8 cellular contexts compared by ENCODE assay signal in genomic region chr17:8223356-8224063, GRCh38. TPM values are rescaled to one million over a fixed set of nuclear protein-coding genes. Genes with fewer than 3 reads are reported as not detected.
DNase-seq lines count a peak whose midpoint lies in the region; ATAC-seq, FAIRE-seq and TF ChIP-seq lines count a peak whose summit lies in the region.

No MANE protein-coding gene starts in this region.

- H3K27ac ChIP-seq in fibroblast of lung (ENCODE audit: insufficient read depth, low read length): peak overlapping the region; percentile 91

- peak overlapping the region; percentile 87 for H3K4me3 Mint-ChIP-seq in Calu3 (ENCODE audit: low read depth, unreplicated experiment)
- H3K4me3 Mint-ChIP-seq in natural killer cell treated with Interleukin-12 subunit alpha and Interleukin-12 subunit beta and Interleukin-15 and Interleukin-18, amount 100 ng/mL, for 72 hours: peak overlapping the region; percentile 97

- no peaks in the 10 kb centered on the region for H3K79me2 ChIP-seq in fibroblast of lung (ENCODE audit: control insufficient read depth, insufficient read depth, low read length)

- peak overlapping the region; percentile 99 for H3K27ac Mint-ChIP-seq in Calu3 (ENCODE audit: unreplicated experiment)
- H3K27ac Mint-ChIP-seq in natural killer cell treated with Interleukin-12 subunit alpha and Interleukin-12 subunit beta and Interleukin-15 and Interleukin-18, amount 100 ng/mL, for 72 hours: peak overlapping the region; percentile 97

- no peaks in the 10 kb centered on the region for H3K27me3 Mint-ChIP-seq in Calu3 (ENCODE audit: unreplicated experiment)
- no peaks in the 10 kb centered on the region for H3K27me3 Mint-ChIP-seq in natural killer cell treated with Interleukin-12 subunit alpha and Interleukin-12 subunit beta and Interleukin-15 and Interleukin-18, amount 100 ng/mL, for 72 hours

- peaks cover 20% of the 10 kb centered on the region for H3K4me1 Mint-ChIP-seq in Calu3 (ENCODE audit: low read depth, unreplicated experiment)
- H3K4me1 Mint-ChIP-seq in natural killer cell treated with Interleukin-12 subunit alpha and Interleukin-12 subunit beta and Interleukin-15 and Interleukin-18, amount 100 ng/mL, for 72 hours (ENCODE audit: low read depth in 2 of 2): peaks cover 58 to 60% of the 10 kb centered on the region in 2 donors

- H3K9me3 Mint-ChIP-seq in Calu3 (ENCODE audit: low read depth, unreplicated experiment): no peaks in the 10 kb centered on the region
- no peaks in the 10 kb centered on the region for H3K9me3 Mint-ChIP-seq in natural killer cell treated with Interleukin-12 subunit alpha and Interleukin-12 subunit beta and Interleukin-15 and Interleukin-18, amount 100 ng/mL, for 72 hours

- DNase-seq in Calu3 (peak; percentile 57), HFF-Myc (ENCODE audit: extremely low read depth, low read depth) (no peak), NOMO-1 (lab: John Stamatoyannopoulos, UW; ENCODE audit: unreplicated experiment in 2 of 2) (peak; percentile 66 to 74), activated T-cell treated with anti-CD3 and anti-CD28 coated beads for 48 hours (ENCODE audit: low read depth) (peak; percentile 55), fibroblast of lung (ENCODE audit: low read depth in 2 of 2) (peak; percentile 50 to 62), urothelium cell line (ENCODE audit: low spot score) (peak; percentile 20)
- no peak for DNase-seq in natural killer cell treated with Interleukin-12 subunit alpha and Interleukin-12 subunit beta and Interleukin-15 and Interleukin-18, amount 100 ng/mL, for 72 hours (ENCODE audit: low spot score)

- TF ChIP-seq CTCF in Calu3 (IDR thresholded peaks at IDR 0.05; ENCODE audit: unreplicated experiment): no peak
- peak; percentile 6 for TF ChIP-seq CTCF in HFF-Myc (IDR thresholded peaks at IDR 0.05; ENCODE audit: low read depth, low read length, missing control alignments)
- TF ChIP-seq CTCF in fibroblast of lung (conservative IDR thresholded peaks at IDR 0.05 in 1 of 2, IDR thresholded peaks at IDR 0.05 in 1 of 2; ENCODE audit: low read depth in 1 of 2, low read length in 2 of 2): peak in 1 of 2 donors; percentile 30

- H3K4me1 ChIP-seq in fibroblast of lung (ENCODE audit: control insufficient read depth, extremely low read depth, insufficient read depth, low read length): peaks cover 3% of the 10 kb centered on the region

- peak overlapping the region; percentile 64 for H3K9ac ChIP-seq in fibroblast of lung (ENCODE audit: insufficient read depth, low read length)

- FAIRE-seq in urothelium cell line (lab: Jason Lieb, UNC): no peak

- H3K4me3 ChIP-seq in HFF-Myc (replicated peaks; ENCODE audit: low read depth, low read length) (peak overlapping the region; percentile 65), fibroblast of lung (replicated peaks in 1 of 4; ENCODE audit: control extremely low read depth in 1 of 4, insufficient read depth in 1 of 4, low read depth in 3 of 4, low read length in 4 of 4) (peak overlapping the region; percentile 29 to 92 (median 83))

- H2AFZ ChIP-seq in fibroblast of lung (ENCODE audit: low read length): peak overlapping the region; percentile 61

- no peaks in the 10 kb centered on the region for H3K27me3 ChIP-seq in fibroblast of lung (ENCODE audit: control insufficient read depth, insufficient read depth, low read length)

- H4K20me1 ChIP-seq in fibroblast of lung (ENCODE audit: control insufficient read depth, extremely low read depth, insufficient read depth, low read length): no peaks in the 10 kb centered on the region

- peak; percentile 0 to 18 for ATAC-seq in natural killer cell treated with Interleukin-12 subunit alpha and Interleukin-12 subunit beta and Interleukin-15 and Interleukin-18, amount 100 ng/mL, for 72 hours
- no peak for ATAC-seq in GM18517 (IDR thresholded peaks at IDR 0.05; ENCODE audit: unreplicated experiment)

- CTCF ChIA-PET in Calu3 (lab: Charles Lee): interaction anchor here (0.5 to 0.8 kb wide), 3 partner anchors 33 to 179 kb away, joined by 3 read pairs; no protein-coding TSS in a partner anchor

- TSS peak; percentile 96 for BruUV-seq in Calu3 (replicated peaks; lab: Mats Ljungman, UMichigan)

- no peaks in the 10 kb centered on the region for H3K9me3 ChIP-seq in fibroblast of lung (ENCODE audit: control insufficient read depth, insufficient read depth, low read depth, low read length)

- peaks cover 8% of the 10 kb centered on the region for H3K36me3 ChIP-seq in fibroblast of lung (ENCODE audit: control insufficient read depth, insufficient read depth, low read length)

- peaks cover 62% of the 10 kb centered on the region for H3K36me3 Mint-ChIP-seq in Calu3 (ENCODE audit: insufficient read depth, unreplicated experiment)
- peaks cover 14% of the 10 kb centered on the region for H3K36me3 Mint-ChIP-seq in natural killer cell treated with Interleukin-12 subunit alpha and Interleukin-12 subunit beta and Interleukin-15 and Interleukin-18, amount 100 ng/mL, for 72 hours

- peak overlapping the region; percentile 86 for H3K4me2 ChIP-seq in fibroblast of lung (ENCODE audit: extremely low read depth, insufficient read depth, low read length)

- intact Hi-C loops in Calu3 (cut with micrococcal nuclease; ENCODE audit: unreplicated experiment): loop anchor here (5.0 to 10.0 kb wide), 2 partner anchors 81 to 86 kb away; no protein-coding TSS in a partner anchor

RNA-seq across cellular contexts. Expression of gene AURKB, which starts 13.1 kb away (rescaled TPM):
- 66.8 and 78.9 TPM in 2 replicates for total RNA-seq in Calu3 (2022)
- 0.26 and 8.4 TPM in 2 replicates for total RNA-seq in fibroblast of lung
- polyA plus RNA-seq in fibroblast of lung: 7.5 and 37.8 TPM in 2 replicates
- polyA plus RNA-seq in fibroblast of lung (2012): 7.8 and 49.3 TPM in 2 replicates
- polyA minus RNA-seq in fibroblast of lung (ENCODE audit: low replicate concordance): 22.6 and 25.3 TPM in 2 replicates
- 100 to 1,000 TPM in 1 of 2 donors, 10 to 100 TPM in 1; 90.2 to 199 TPM for total RNA-seq in natural killer cell treated with Interleukin-12 subunit alpha and Interleukin-12 subunit beta and Interleukin-15 and Interleukin-18, amount 100 ng/mL, for 72 hours

RNA-seq across cellular contexts. Expression of gene CTC1, which starts 24.3 kb away (rescaled TPM):
- 31.8 and 33.2 TPM in 2 replicates for total RNA-seq in Calu3 (2022)
- total RNA-seq in fibroblast of lung: 4.6 and 5.0 TPM in 2 replicates
- polyA plus RNA-seq in fibroblast of lung: 4.7 and 6.9 TPM in 2 replicates
- 5.5 and 5.9 TPM in 2 replicates for polyA plus RNA-seq in fibroblast of lung (2012)
- 17.6 and 41.4 TPM in 2 replicates for polyA minus RNA-seq in fibroblast of lung (ENCODE audit: low replicate concordance)
- 100 to 1,000 TPM in 1 of 2 donors, 10 to 100 TPM in 1; 79.6 to 110 TPM for total RNA-seq in natural killer cell treated with Interleukin-12 subunit alpha and Interleukin-12 subunit beta and Interleukin-15 and Interleukin-18, amount 100 ng/mL, for 72 hours

RNA-seq across cellular contexts. Expression of gene PFAS, which starts 25.6 kb away (rescaled TPM):
- total RNA-seq in Calu3 (2022) (62.3 and 66.8 TPM in 2 replicates), fibroblast of lung (9.4 and 11.3 TPM in 2 replicates)
- polyA plus RNA-seq in fibroblast of lung: 9.8 and 20.8 TPM in 2 replicates
- polyA plus RNA-seq in fibroblast of lung (2012): 11.6 and 25.2 TPM in 2 replicates
- 58.3 and 243 TPM in 2 replicates for polyA minus RNA-seq in fibroblast of lung (ENCODE audit: low replicate concordance)
- 100 to 1,000 TPM in 1 of 2 donors, 10 to 100 TPM in 1; 77.1 to 257 TPM for total RNA-seq in natural killer cell treated with Interleukin-12 subunit alpha and Interleukin-12 subunit beta and Interleukin-15 and Interleukin-18, amount 100 ng/mL, for 72 hours

RNA-seq across cellular contexts. Expression of gene BORCS6, which starts 33.5 kb away (rescaled TPM):
- total RNA-seq in Calu3 (2022) (3.7 and 3.9 TPM in 2 replicates), fibroblast of lung (6.9 and 11.4 TPM in 2 replicates)
- 2.8 and 2.9 TPM in 2 replicates for polyA plus RNA-seq in fibroblast of lung
- 4.5 and 5.6 TPM in 2 replicates for polyA plus RNA-seq in fibroblast of lung (2012)
- 3.2 and 4.0 TPM in 2 replicates for polyA minus RNA-seq in fibroblast of lung (ENCODE audit: low replicate concordance)
- 10 to 100 TPM; 10.4 to 11.6 TPM for total RNA-seq in natural killer cell treated with Interleukin-12 subunit alpha and Interleukin-12 subunit beta and Interleukin-15 and Interleukin-18, amount 100 ng/mL, for 72 hours

RNA-seq across cellular contexts. Expression of gene TMEM107, which starts 47.3 kb away (rescaled TPM):
- total RNA-seq in Calu3 (2022) (12.2 and 13.5 TPM in 2 replicates), fibroblast of lung (15.4 and 36.0 TPM in 2 replicates)
- 9.8 and 13.0 TPM in 2 replicates for polyA plus RNA-seq in fibroblast of lung
- 9.9 and 11.9 TPM in 2 replicates for polyA plus RNA-seq in fibroblast of lung (2012)
- 27.9 and 61.8 TPM in 2 replicates for polyA minus RNA-seq in fibroblast of lung (ENCODE audit: low replicate concordance)
- total RNA-seq in natural killer cell treated with Interleukin-12 subunit alpha and Interleukin-12 subunit beta and Interleukin-15 and Interleukin-18, amount 100 ng/mL, for 72 hours: 10 to 100 TPM; 31.5 to 43.5 TPM

Comparison
In these comparisons a context has a peak if more than half of its experiments do, and no peak if none do; other contexts are left out.
1. DNase-seq: peak in Calu3 (single experiment), NOMO-1 (2 of 2), activated T-cell treated with anti-CD3 and anti-CD28 coated beads for 48 hours (single experiment), fibroblast of lung (2 of 2) and urothelium cell line (single experiment); none in HFF-Myc (single experiment) and natural killer cell treated with Interleukin-12 subunit alpha and Interleukin-12 subunit beta and Interleukin-15 and Interleukin-18, amount 100 ng/mL, for 72 hours (single experiment).